Comparison of ENCODE assay signal across 16 cellular contexts in the genomic region with DNA sequence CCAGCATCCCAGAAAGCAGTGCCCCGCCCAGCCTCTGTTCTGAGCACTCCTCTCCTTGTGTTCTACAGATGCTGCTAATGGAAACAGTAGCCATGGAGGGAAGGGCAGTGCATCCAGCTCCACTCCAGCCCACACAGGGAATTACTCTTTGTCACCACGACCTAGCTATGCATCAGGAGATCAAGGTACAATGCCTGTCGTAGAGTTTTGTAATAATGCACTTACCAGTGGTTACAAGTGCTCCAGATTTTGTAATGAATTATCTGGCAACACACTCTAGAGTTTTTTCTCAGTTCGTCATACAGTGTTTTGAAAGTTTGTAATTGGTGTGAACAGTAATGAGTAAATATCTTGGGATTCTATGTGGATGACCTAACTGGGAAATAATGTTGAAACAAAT.
A peak's percentile ranks its signal among the peaks of the same experiment; 100 is the strongest.
DNase-seq lines count a peak whose midpoint lies in the region; TF ChIP-seq lines count a peak whose summit lies in the region.
"Had no signal": no experiment of that assay in that cellular context is flagged by ENCODE, and none has a peak within 500 bp of the region (broad histone marks: within the 10 kb centered on the region; RNA-seq: fewer than 3 reads in every experiment).

No MANE protein-coding gene starts in this region.

- DNase-seq in AG10803 (ENCODE audit: low read depth) (peak; percentile 99), LHCN-M2 (ENCODE audit: low read depth) (peak; percentile 92), epithelial cell of esophagus (ENCODE audit: low read depth) (peak; percentile 96), mesenchymal stem cell (peak; percentile 83), AML-193 (lab: John Stamatoyannopoulos, UW) (no peak), NCI-H1105 treated with DMSO at 0.1 percent for 48 hours (lab: John Stamatoyannopoulos, UW) (no peak), transverse colon (no peak)
- no peak for DNase-seq in activated CD4-positive, CD25-positive, alpha-beta regulatory T cell treated with anti-CD3 and anti-CD28 coated beads, Interleukin-2, amount 50 U/mL, for 72 hours
- DNase-seq: activated CD8-positive, alpha-beta memory T cell treated with anti-CD3 and anti-CD28 coated beads, Interleukin-2, amount 10 ng/mL, durations not matched to agents 7 days and 5 days; adrenal gland; kidney; NCI-H146; pancreas; T1000 had no signal

- no peak overlapping the region for H3K4ac ChIP-seq in mesenchymal stem cell (ENCODE audit: low read depth in 1 of 2, low read length in 2 of 2)

- in situ Hi-C loops in transverse colon (cut with MboI; ENCODE audit: low pct_ligation_motif_present in 1 of 4, low pct_unique_long_range_greater_than_20kb in 1 of 4, low sequenced_read_pairs in 3 of 4) = loop anchor here in 2 of 4 donors (5.0 to 25.0 kb wide), 2 partner anchors 227 to 237 kb away; no protein-coding TSS in a partner anchor

- no peak overlapping the region for H3K4me2 ChIP-seq in mesenchymal stem cell (ENCODE audit: low read length, poor library complexity, severe bottlenecking)

- no peak overlapping the region for H2BK12ac ChIP-seq in mesenchymal stem cell (ENCODE audit: low read length in 2 of 2)

- H3K4me3 ChIP-seq in AG10803 (ENCODE audit: low read length) (no peak overlapping the region), epithelial cell of esophagus (ENCODE audit: low read length) (no peak overlapping the region), mesenchymal stem cell (ENCODE audit: insufficient read depth in 1 of 2, low read depth in 1 of 2, low read length in 2 of 2) (peak overlapping the region in 1 of 2 experiments; percentile 43), transverse colon (no peak overlapping the region)
- H3K4me3 ChIP-seq: adrenal gland, GM12878, pancreas, suprapubic skin had no signal

- H3K23ac ChIP-seq in mesenchymal stem cell (ENCODE audit: low read length in 2 of 2) = no peak overlapping the region

- H2AK5ac ChIP-seq in mesenchymal stem cell (ENCODE audit: low read length, severe bottlenecking) = no peak overlapping the region

- H3K9me3 ChIP-seq in mesenchymal stem cell (ENCODE audit: control insufficient read depth, low read length) = no peaks in the 10 kb centered on the region
- no peaks in the 10 kb centered on the region for H3K9me3 ChIP-seq in transverse colon
- H3K9me3 ChIP-seq: adrenal gland, pancreas, suprapubic skin had no signal

- H4K91ac ChIP-seq in mesenchymal stem cell (ENCODE audit: low read length) = no peak overlapping the region

- H2BK120ac ChIP-seq in mesenchymal stem cell (ENCODE audit: low read depth, low read length) = no peak overlapping the region

- no peak overlapping the region for H2AFZ ChIP-seq in mesenchymal stem cell (ENCODE audit: low read depth, low read length)

- no peak for TF ChIP-seq POLR2A in transverse colon (IDR thresholded peaks at IDR 0.05)

- no peak overlapping the region for H3K14ac ChIP-seq in mesenchymal stem cell (ENCODE audit: low read length in 2 of 2)

- H2BK15ac ChIP-seq in mesenchymal stem cell (ENCODE audit: low read depth, poor library complexity, severe bottlenecking) = no peak overlapping the region

- no peaks in the 10 kb centered on the region for H3K79me1 ChIP-seq in mesenchymal stem cell (replicated peaks; ENCODE audit: low read length, poor library complexity, severe bottlenecking)

- H3K4me1 ChIP-seq in mesenchymal stem cell (ENCODE audit: control insufficient read depth, insufficient read depth, low read depth, low read length) = peaks cover 4% of the 10 kb centered on the region
- H3K4me1 ChIP-seq in transverse colon = no peaks in the 10 kb centered on the region
- H3K4me1 ChIP-seq: adrenal gland, pancreas, suprapubic skin had no signal

- no peak overlapping the region for H3K18ac ChIP-seq in mesenchymal stem cell (ENCODE audit: low read depth in 1 of 2, low read length in 2 of 2)

- peak overlapping the region; percentile 66 for H3K9ac ChIP-seq in mesenchymal stem cell (ENCODE audit: low read length)

- TF ChIP-seq EP300 in transverse colon (IDR thresholded peaks at IDR 0.05; ENCODE audit: low read depth) = no peak

- H3K36me3 ChIP-seq in mesenchymal stem cell (ENCODE audit: control insufficient read depth in 1 of 2, insufficient read depth in 2 of 2, low read depth in 1 of 2, low read length in 2 of 2) (no peaks in the 10 kb centered on the region), transverse colon (no peaks in the 10 kb centered on the region)
- H3K36me3 ChIP-seq: adrenal gland, pancreas, suprapubic skin had no signal

- no peaks in the 10 kb centered on the region for H3K27me3 ChIP-seq in mesenchymal stem cell (ENCODE audit: control insufficient read depth in 1 of 2, insufficient read depth in 1 of 2, low read length in 2 of 2)
- no peaks in the 10 kb centered on the region for H3K27me3 ChIP-seq in transverse colon

- intact Hi-C loops in transverse colon (cut with DNase I; ENCODE audit: low total_unique reads) = no loop called here

- no peak overlapping the region for H3K27ac ChIP-seq in mesenchymal stem cell (ENCODE audit: low read length, poor library complexity, severe bottlenecking)
- no peak overlapping the region for H3K27ac ChIP-seq in transverse colon
- H3K27ac ChIP-seq: adrenal gland, pancreas, suprapubic skin had no signal

- H2BK5ac ChIP-seq in mesenchymal stem cell (ENCODE audit: low read depth, low read length, poor library complexity, severe bottlenecking) = no peak overlapping the region

- 36% methylated on average over 4 of the region's 4 CpGs for WGBS in mesenchymal stem cell
- 45 to 100% methylated on average over 1 to 4 of the region's 4 CpGs for WGBS in transverse colon (ENCODE audit: low coverage in 1 of 2), 2 donors

- no peak overlapping the region for H4K8ac ChIP-seq in mesenchymal stem cell (ENCODE audit: low read length)

- TF ChIP-seq CTCF in AG10803 (conservative IDR thresholded peaks at IDR 0.05; ENCODE audit: low read length) (no peak), epithelial cell of esophagus (IDR thresholded peaks at IDR 0.05; ENCODE audit: insufficient read depth, low read depth, low read length, missing control alignments) (no peak), transverse colon (IDR thresholded peaks at IDR 0.05) (no peak)

Comparison
In these comparisons a context has a peak if more than half of its experiments do, and no peak if none do; other contexts are left out.
1. DNase-seq: peak in AG10803 (single experiment), LHCN-M2 (single experiment), epithelial cell of esophagus (single experiment) and mesenchymal stem cell (single experiment); none in AML-193 (0 of 2), activated CD4-positive, CD25-positive, alpha-beta regulatory T cell treated with anti-CD3 and anti-CD28 coated beads, Interleukin-2, amount 50 U/mL, for 72 hours (single experiment), NCI-H1105 treated with DMSO at 0.1 percent for 48 hours (single experiment) and transverse colon (single experiment).